8 cellular contexts compared by ENCODE assay signal in genomic region chr10:133307776-133308430, GRCh38. TPM values are rescaled to one million over a fixed set of nuclear protein-coding genes. Genes with fewer than 3 reads are reported as not detected.
DNase-seq lines count a peak whose midpoint lies in the region; ATAC-seq and FAIRE-seq lines count a peak whose summit lies in the region.

No MANE protein-coding gene starts in this region.

- H3K9me3 ChIP-seq in CD8-positive, alpha-beta memory T cell (ENCODE audit: low read length): no peaks in the 10 kb centered on the region

- peaks cover 17% of the 10 kb centered on the region for H3K36me3 ChIP-seq in CD8-positive, alpha-beta memory T cell (ENCODE audit: insufficient read depth, low read length)

- intact Hi-C loops in head of caudate nucleus (cut with DNase I): no loop called here
- intact Hi-C loops in posterior vena cava (cut with DNase I): no loop called here

- peak; percentile 54 for ATAC-seq in GM19351 (IDR thresholded peaks at IDR 0.05; ENCODE audit: unreplicated experiment)

- no peak for FAIRE-seq in HTR-8/SVneo (lab: Jason Lieb, UNC)

- H3K4me1 Mint-ChIP-seq in CD8-positive, alpha-beta memory T cell: peaks cover 30 to 42% (median 31%) of the 10 kb centered on the region in 3 donors

- H3K36me3 Mint-ChIP-seq in CD8-positive, alpha-beta memory T cell: peaks cover 0 to 60% (median 6%) of the 10 kb centered on the region in 3 donors

- peak; percentile 80 to 93 (median 81) for DNase-seq in CD8-positive, alpha-beta memory T cell
- peak; percentile 52 for DNase-seq in HTR-8/SVneo (ENCODE audit: insufficient read length, low spot score)
- peak; percentile 45 for DNase-seq in RPMI7951 (ENCODE audit: low read depth)
- peak; percentile 72 for DNase-seq in activated gamma-delta T cell treated with anti-CD3 and anti-CD28 coated beads, Interleukin-2, amount 50 U/mL, for 16 hours (ENCODE audit: low read depth)
- peak; percentile 36 to 88 (median 76) for DNase-seq in head of caudate nucleus
- DNase-seq in posterior vena cava (ENCODE audit: low spot score): peak; percentile 89
- DNase-seq in ureter (ENCODE audit: low spot score): peak; percentile 85

- H3K9me3 Mint-ChIP-seq in CD8-positive, alpha-beta memory T cell: peaks cover 0 to 3% (median 2%) of the 10 kb centered on the region in 5 donors

- H3K27ac ChIP-seq in CD8-positive, alpha-beta memory T cell (ENCODE audit: low read depth, low read length): peak overlapping the region; percentile 99

- H3K4me1 ChIP-seq in CD8-positive, alpha-beta memory T cell (ENCODE audit: insufficient read depth, low read length): peaks cover 18% of the 10 kb centered on the region

- POLR2A ChIA-PET in CD8-positive, alpha-beta memory T cell (lab: Charles Lee): interaction anchor here (1.4 to 1.5 kb wide), 2 partner anchors 29 to 32 kb away, joined by 5 to 6 read pairs; partner anchors contain the start of gene ADAM8

- peak overlapping the region; percentile 88 for H3K4me3 ChIP-seq in CD8-positive, alpha-beta memory T cell (ENCODE audit: low read length)

- no peaks in the 10 kb centered on the region for H3K27me3 ChIP-seq in CD8-positive, alpha-beta memory T cell (ENCODE audit: insufficient read depth, low read length, poor library complexity, severe bottlenecking)

- CTCF ChIA-PET in CD8-positive, alpha-beta memory T cell (lab: Charles Lee): interaction anchor here (0.9 to 2.5 kb wide), 14 partner anchors 11 to 80 kb away, joined by 3 to 28 read pairs (median 4); partner anchors contain the start of gene ADAM8

- H3K27ac Mint-ChIP-seq in CD8-positive, alpha-beta memory T cell: peak overlapping the region; percentile 98 to 100 (median 100)

- peaks cover 0 to 7% of the 10 kb centered on the region in 2 donors for H3K27me3 Mint-ChIP-seq in CD8-positive, alpha-beta memory T cell

- H3K4me3 Mint-ChIP-seq in CD8-positive, alpha-beta memory T cell: peak overlapping the region; percentile 94 to 99 (median 99)

RNA-seq across cellular contexts. Expression of gene TUBGCP2, which starts 0.8 kb away (rescaled TPM):
- 10 to 100 TPM; 67.9 to 68.1 TPM for total RNA-seq in CD8-positive, alpha-beta memory T cell
- polyA plus RNA-seq in CD8-positive, alpha-beta memory T cell: 39.9 TPM
- total RNA-seq in RPMI7951 (2014; rRNA removed; shearing (Covaris generic)): 42.0 and 43.3 TPM in 2 replicates
- 10 to 100 TPM; 35.7 to 36.0 TPM for total RNA-seq in posterior vena cava
- total RNA-seq in ureter: 51.9 TPM

RNA-seq across cellular contexts. Expression of gene ZNF511, which starts 0.8 kb away (rescaled TPM):
- 10 to 100 TPM; 82.2 to 83.2 TPM for total RNA-seq in CD8-positive, alpha-beta memory T cell
- polyA plus RNA-seq in CD8-positive, alpha-beta memory T cell: 90.8 TPM
- 33.9 and 57.6 TPM in 2 replicates for total RNA-seq in RPMI7951 (2014; rRNA removed; shearing (Covaris generic))
- 10 to 100 TPM; 27.4 to 30.7 TPM for total RNA-seq in posterior vena cava
- 37.4 TPM for total RNA-seq in ureter

RNA-seq across cellular contexts. Expression of gene CALY, which starts 28.8 kb away (rescaled TPM):
- 1 to 10 TPM in 1 of 2 experiments, under 1 TPM in 1; 0.92 to 1.3 TPM for total RNA-seq in CD8-positive, alpha-beta memory T cell
- polyA plus RNA-seq in CD8-positive, alpha-beta memory T cell: 0.83 TPM
- not detected in 2 replicates for total RNA-seq in RPMI7951 (2014; rRNA removed; shearing (Covaris generic))
- not detected for total RNA-seq in posterior vena cava
- not detected for total RNA-seq in ureter

RNA-seq across cellular contexts. Expression of gene ADAM8, which starts 31.2 kb away (rescaled TPM):
- total RNA-seq in CD8-positive, alpha-beta memory T cell: 10 to 100 TPM; 67.0 to 70.0 TPM
- 74.9 TPM for polyA plus RNA-seq in CD8-positive, alpha-beta memory T cell
- 3.8 and 6.3 TPM in 2 replicates for total RNA-seq in RPMI7951 (2014; rRNA removed; shearing (Covaris generic))
- 1 to 10 TPM; 7.0 to 9.0 TPM for total RNA-seq in posterior vena cava
- total RNA-seq in ureter: 35.3 TPM

RNA-seq across cellular contexts. Expression of gene PRAP1, which starts 39.3 kb away (rescaled TPM):
- total RNA-seq in CD8-positive, alpha-beta memory T cell: not detected
- not detected for polyA plus RNA-seq in CD8-positive, alpha-beta memory T cell
- total RNA-seq in RPMI7951 (2014; rRNA removed; shearing (Covaris generic)): not detected in 2 replicates
- total RNA-seq in posterior vena cava: not detected
- total RNA-seq in ureter: not detected

Comparison
In these comparisons a context has a peak if more than half of its experiments do, and no peak if none do; other contexts are left out.
1. Peak in every context shown above with its lines: DNase-seq, ATAC-seq, H3K4me3 ChIP-seq and H3K27ac ChIP-seq.